Comparison of ENCODE assay signal across 8 cellular contexts in genomic region chr13:38348890-38349289, GRCh38. TPM values are rescaled to one million over a fixed set of nuclear protein-coding genes. Genes with fewer than 3 reads are reported as not detected.
DNase-seq lines count a peak whose midpoint lies in the region; TF ChIP-seq lines count a peak whose summit lies in the region.

No MANE protein-coding gene starts in this region.

- H3K9me2 ChIP-seq in GM23248 (ENCODE audit: insufficient read depth): no peaks in the 10 kb centered on the region

- peak overlapping the region; percentile 95 for H3K27ac ChIP-seq in GM23248

- H3K36me3 ChIP-seq in GM23248 (ENCODE audit: low read depth): peaks cover 19% of the 10 kb centered on the region

- peak overlapping the region; percentile 66 for H3K4me3 ChIP-seq in GM12864 (ENCODE audit: low read depth, low read length)
- H3K4me3 ChIP-seq in GM23248: peak overlapping the region; percentile 83

- H3K9ac ChIP-seq in GM23248: peak overlapping the region; percentile 97

- DNase-seq in GM12864 (ENCODE audit: low read depth) (no peak), GM23248 (peak; percentile 88), LHCN-M2 (ENCODE audit: low read depth) (peak; percentile 39), glomerular visceral epithelial cell (ENCODE audit: extremely low spot score) (peak; percentile 26), putamen (ENCODE audit: low spot score) (peak; percentile 35), occipital lobe (lab: John Stamatoyannopoulos, UW) (no peak), NCI-H510A treated with DMSO at 0.1 percent for 48 hours (lab: John Stamatoyannopoulos, UW) (no peak)
- peak; percentile 25 to 29 for DNase-seq in activated T-cell treated with anti-CD3 and anti-CD28 coated beads, Interleukin-2, amount 50 U/mL, for 48 hours

- peaks cover 8% of the 10 kb centered on the region; the same call in 1 of the 2 replicates for H3F3A ChIP-seq in GM23248 (ENCODE audit: insufficient read depth)

- 0 to 1% methylated on average over 11 of the region's 11 CpGs for WGBS in GM23248 (ENCODE audit: low coverage in 1 of 2, low lambda C conversion rate in 2 of 2, missing lambda C conversion rate in 2 of 2), 2 experiments

- in situ Hi-C loops in GM23248 (cut with MboI): no loop called here

- TF ChIP-seq CTCF in GM12864 (IDR thresholded peaks at IDR 0.05; ENCODE audit: low read depth, low read length, missing control alignments): no peak

- no peaks in the 10 kb centered on the region for H3K9me3 ChIP-seq in GM23248 (ENCODE audit: low read depth)

- H3K4me2 ChIP-seq in GM23248 (ENCODE audit: unreplicated experiment): peak overlapping the region; percentile 96

- H3K27me3 ChIP-seq in GM23248 (replicated peaks; ENCODE audit: insufficient read depth): no peaks in the 10 kb centered on the region

- peaks cover 42% of the 10 kb centered on the region for H3K79me2 ChIP-seq in GM23248 (ENCODE audit: insufficient read depth)

- peak overlapping the region; percentile 85 for H2AFZ ChIP-seq in GM23248

- H3K4me1 ChIP-seq in GM23248 (ENCODE audit: insufficient read depth): peaks cover 22% of the 10 kb centered on the region

- H4K20me1 ChIP-seq in GM23248 (ENCODE audit: insufficient read depth): peaks cover 6% of the 10 kb centered on the region; the same call in 1 of the 2 replicates

RNA-seq across cellular contexts. Expression of gene UFM1, which starts 0.8 kb away (rescaled TPM):
- total RNA-seq in GM23248 (2014; rRNA removed; shearing (Covaris generic)): 125 and 131 TPM in 2 replicates
- 125 and 130 TPM in 2 replicates for polyA plus RNA-seq in GM23248 (2016; fragmentation: Nextera tagmentation; extraction: Ambion mirVana)
- total RNA-seq in LHCN-M2 (2014; rRNA removed) (69.5 and 69.7 TPM in 2 replicates), occipital lobe (247 TPM)
- 26.9 TPM for polyA plus RNA-seq in LHCN-M2 (2012)

Comparison
In these comparisons a context has a peak if more than half of its experiments do, and no peak if none do; other contexts are left out.
1. DNase-seq: peak in GM23248 (single experiment), LHCN-M2 (single experiment), activated T-cell treated with anti-CD3 and anti-CD28 coated beads, Interleukin-2, amount 50 U/mL, for 48 hours (2 of 2), glomerular visceral epithelial cell (single experiment) and putamen (single experiment); none in GM12864 (single experiment), occipital lobe (single experiment) and NCI-H510A treated with DMSO at 0.1 percent for 48 hours (single experiment).